In genomic region chr3:12190832-12191231, GRCh38 we compare ENCODE assay signal across 21 cellular contexts. TPM values are rescaled to one million over a fixed set of nuclear protein-coding genes. Genes with fewer than 3 reads are reported as not detected.
DNase-seq lines count a peak whose midpoint lies in the region; ATAC-seq and TF ChIP-seq lines count a peak whose summit lies in the region.
"Had no signal": no experiment of that assay in that cellular context is flagged by ENCODE, and none has a peak within 500 bp of the region (broad histone marks: within the 10 kb centered on the region; RNA-seq: fewer than 3 reads in every experiment).

No MANE protein-coding gene starts in this region.

- no peak for TF ChIP-seq POLR2A in esophagus squamous epithelium (IDR thresholded peaks at IDR 0.05)
- no peak for TF ChIP-seq POLR2A in ovary (IDR thresholded peaks at IDR 0.05)

- H3K27me3 ChIP-seq in esophagus squamous epithelium: no peaks in the 10 kb centered on the region
- no peaks in the 10 kb centered on the region for H3K27me3 ChIP-seq in ovary
- H3K27me3 ChIP-seq: SJSA1 had no signal

- peaks cover 4% of the 10 kb centered on the region for H3K27me3 Mint-ChIP-seq in stimulated activated naive CD8-positive, alpha-beta T cell treated with anti-CD3 and anti-CD28 coated beads, Interleukin-15, Interleukin-2, amounts not matched to agents 100 ng/mL and 50 ng/mL, for 24 hours
- peaks cover 22% of the 10 kb centered on the region for H3K27me3 Mint-ChIP-seq in stimulated activated naive CD8-positive, alpha-beta T cell treated with anti-CD3 and anti-CD28 coated beads, Interleukin-15, amount 100 ng/mL, for 72 hours
- H3K27me3 Mint-ChIP-seq in activated naive CD4-positive, alpha-beta T cell treated with anti-CD3 and anti-CD28 coated beads for 36 hours (ENCODE audit: low read depth): no peaks in the 10 kb centered on the region

- TF ChIP-seq CTCF in esophagus squamous epithelium (IDR thresholded peaks at IDR 0.05) (no peak), ovary (IDR thresholded peaks at IDR 0.05) (no peak)

- CTCF ChIA-PET in activated naive CD4-positive, alpha-beta T cell treated with anti-CD3 and anti-CD28 coated beads for 36 hours (lab: Charles Lee): interaction anchor here (0.8 to 1.9 kb wide), 3 partner anchors 14 to 289 kb away, joined by 3 to 5 read pairs (median 4); no protein-coding TSS in a partner anchor

- no peaks in the 10 kb centered on the region for H3K9me3 Mint-ChIP-seq in stimulated activated naive CD8-positive, alpha-beta T cell treated with anti-CD3 and anti-CD28 coated beads, Interleukin-15, Interleukin-2, amounts not matched to agents 100 ng/mL and 50 ng/mL, for 24 hours
- no peaks in the 10 kb centered on the region for H3K9me3 Mint-ChIP-seq in stimulated activated naive CD8-positive, alpha-beta T cell treated with anti-CD3 and anti-CD28 coated beads, Interleukin-15, amount 100 ng/mL, for 72 hours
- no peaks in the 10 kb centered on the region for H3K9me3 Mint-ChIP-seq in activated naive CD4-positive, alpha-beta T cell treated with anti-CD3 and anti-CD28 coated beads for 36 hours
- H3K9me3 Mint-ChIP-seq: IgD-negative memory B cell had no signal

- H3K4me3 Mint-ChIP-seq in stimulated activated naive CD8-positive, alpha-beta T cell treated with anti-CD3 and anti-CD28 coated beads, Interleukin-15, Interleukin-2, amounts not matched to agents 100 ng/mL and 50 ng/mL, for 24 hours: no peak overlapping the region
- no peak overlapping the region for H3K4me3 Mint-ChIP-seq in stimulated activated naive CD8-positive, alpha-beta T cell treated with anti-CD3 and anti-CD28 coated beads, Interleukin-15, amount 100 ng/mL, for 72 hours
- no peak overlapping the region for H3K4me3 Mint-ChIP-seq in activated naive CD4-positive, alpha-beta T cell treated with anti-CD3 and anti-CD28 coated beads for 36 hours
- H3K4me3 Mint-ChIP-seq: IgD-negative memory B cell had no signal

- H3K4me3 ChIP-seq in esophagus squamous epithelium: no peak overlapping the region
- H3K4me3 ChIP-seq in ovary: no peak overlapping the region
- H3K4me3 ChIP-seq: SJSA1 had no signal

- no peaks in the 10 kb centered on the region for H3K9me3 ChIP-seq in esophagus squamous epithelium
- no peaks in the 10 kb centered on the region for H3K9me3 ChIP-seq in ovary
- H3K9me3 ChIP-seq: SJSA1 had no signal

- DNase-seq in NOMO-1 treated with dmso at 0.1 percent for 144 hours (lab: John Stamatoyannopoulos, UW; ENCODE audit: unreplicated experiment) (peak; percentile 31), NOMO-1 treated with DMSO at 0.1 percent for 48 hours (lab: John Stamatoyannopoulos, UW; ENCODE audit: unreplicated experiment) (no peak), esophagus squamous epithelium (lab: John Stamatoyannopoulos, UW) (no peak), DMS79 (lab: John Stamatoyannopoulos, UW) (no peak), ovary (no peak)
- DNase-seq in stimulated activated naive CD8-positive, alpha-beta T cell treated with anti-CD3 and anti-CD28 coated beads, Interleukin-15, amount 100 ng/mL, for 72 hours: no peak
- DNase-seq in activated naive CD4-positive, alpha-beta T cell treated with anti-CD3 and anti-CD28 coated beads for 36 hours: no peak
- DNase-seq: AML-193; C1 segment of cervical spinal cord; MV-4-11; NCI-H1105 treated with DMSO at 0.1 percent for 48 hours; NCI-H2029 treated with DMSO at 0.1 percent for 48 hours; NCI-H226; NCI-H510A treated with DMSO at 0.1 percent for 48 hours; NCI-H748 treated with DMSO at 0.1 percent for 48 hours; NK-92 treated with Interleukin-12 subunit alpha and Interleukin-12 subunit beta, amount 100 ng/mL, for 24 hours had no signal

- no peaks in the 10 kb centered on the region for H3K36me3 Mint-ChIP-seq in stimulated activated naive CD8-positive, alpha-beta T cell treated with anti-CD3 and anti-CD28 coated beads, Interleukin-15, Interleukin-2, amounts not matched to agents 100 ng/mL and 50 ng/mL, for 24 hours (ENCODE audit: low read depth)
- H3K36me3 Mint-ChIP-seq in activated naive CD4-positive, alpha-beta T cell treated with anti-CD3 and anti-CD28 coated beads for 36 hours (ENCODE audit: low read depth): no peaks in the 10 kb centered on the region
- H3K36me3 Mint-ChIP-seq: IgD-negative memory B cell had no signal

- no peak for TF ChIP-seq EP300 in ovary (IDR thresholded peaks at IDR 0.05)

- intact Hi-C loops in esophagus squamous epithelium (cut with DNase I) (no loop called here), ovary (cut with DNase I) (no loop called here)
- intact Hi-C loops in activated naive CD4-positive, alpha-beta T cell treated with anti-CD3 and anti-CD28 coated beads for 36 hours (cut with micrococcal nuclease): loop anchor here (5.0 kb wide), 3 partner anchors 156 to 564 kb away; partner anchors contain the start of gene RAF1

- peak overlapping the region in 3 of 4 donors; percentile 11 to 71 (median 43) for H3K27ac ChIP-seq in esophagus squamous epithelium
- no peak overlapping the region for H3K27ac ChIP-seq in ovary
- H3K27ac ChIP-seq: 22Rv1, SJSA1 had no signal

- no peak for ATAC-seq in stimulated activated naive CD8-positive, alpha-beta T cell treated with anti-CD3 and anti-CD28 coated beads, Interleukin-15, amount 100 ng/mL, for 72 hours

- H3K4me1 ChIP-seq in esophagus squamous epithelium: peaks cover 46 to 67% (median 57%) of the 10 kb centered on the region in 3 donors
- H3K4me1 ChIP-seq in ovary (ENCODE audit: insufficient read depth): peaks cover 13% of the 10 kb centered on the region

- peaks cover 94% of the 10 kb centered on the region for H3K4me1 Mint-ChIP-seq in stimulated activated naive CD8-positive, alpha-beta T cell treated with anti-CD3 and anti-CD28 coated beads, Interleukin-15, Interleukin-2, amounts not matched to agents 100 ng/mL and 50 ng/mL, for 24 hours (ENCODE audit: low read depth)
- peaks cover 78% of the 10 kb centered on the region for H3K4me1 Mint-ChIP-seq in stimulated activated naive CD8-positive, alpha-beta T cell treated with anti-CD3 and anti-CD28 coated beads, Interleukin-15, amount 100 ng/mL, for 72 hours
- H3K4me1 Mint-ChIP-seq in activated naive CD4-positive, alpha-beta T cell treated with anti-CD3 and anti-CD28 coated beads for 36 hours (ENCODE audit: low read depth): peaks cover 40% of the 10 kb centered on the region

- no peaks in the 10 kb centered on the region for H3K36me3 ChIP-seq in esophagus squamous epithelium
- H3K36me3 ChIP-seq in ovary: no peaks in the 10 kb centered on the region
- H3K36me3 ChIP-seq: SJSA1 had no signal

- H3K27ac Mint-ChIP-seq in stimulated activated naive CD8-positive, alpha-beta T cell treated with anti-CD3 and anti-CD28 coated beads, Interleukin-15, Interleukin-2, amounts not matched to agents 100 ng/mL and 50 ng/mL, for 24 hours: peak overlapping the region; percentile 14
- H3K27ac Mint-ChIP-seq in stimulated activated naive CD8-positive, alpha-beta T cell treated with anti-CD3 and anti-CD28 coated beads, Interleukin-15, amount 100 ng/mL, for 72 hours: no peak overlapping the region
- H3K27ac Mint-ChIP-seq in activated naive CD4-positive, alpha-beta T cell treated with anti-CD3 and anti-CD28 coated beads for 36 hours: no peak overlapping the region

- WGBS in esophagus squamous epithelium, 2 donors: 77 to 78% methylated on average over 3 to 5 of the region's 6 CpGs
- WGBS in ovary, 3 donors: 89 to 94% (median 94%) methylated on average over 6 of the region's 6 CpGs

RNA-seq across cellular contexts. Expression of gene TIMP4, which starts 32.1 kb away (rescaled TPM):
- total RNA-seq in esophagus squamous epithelium (1 to 10 TPM in 3 of 4 donors, under 1 TPM in 1; 0.23 to 8.6 (median 4.0) TPM), ovary (10 to 100 TPM in 1 of 7 donors, 1 to 10 TPM in 6; 1.1 to 11.8 (median 4.2) TPM)
- polyA plus RNA-seq in ovary: 1 to 10 TPM; 4.3 to 5.8 TPM
- under 1 TPM in 1 of 2 experiments, not detected in 1; 0.12 TPM for total RNA-seq in activated naive CD4-positive, alpha-beta T cell treated with anti-CD3 and anti-CD28 coated beads for 36 hours
- total RNA-seq: OCI-LY7 had no signal
- polyA plus RNA-seq: IgD-negative memory B cell had no signal

Comparison
In these comparisons a context has a peak if more than half of its experiments do, and no peak if none do; other contexts are left out.
1. H3K27ac ChIP-seq: peak in esophagus squamous epithelium (3 of 4); none in ovary (0 of 2).